ENCODE assay signal across 2 cellular contexts in genomic region chr6:128282956-128283355, GRCh38.
TF ChIP-seq lines count a peak whose summit lies in the region.

No MANE protein-coding gene starts in this region.

TF ChIP-seq in IMR-90, 13 proteins besides CTCF, POLR2A, EP300 and RAD21:
- TF ChIP-seq RFX5 (IDR thresholded peaks at IDR 0.05; ENCODE audit: low read depth, low read length) (no peak), ELK1 (IDR thresholded peaks at IDR 0.05; ENCODE audit: borderline replicate concordance, low read depth, low read length) (no peak), CEBPB (IDR thresholded peaks at IDR 0.05; ENCODE audit: low read depth, low read length) (no peak), RCOR1 (IDR thresholded peaks at IDR 0.05; ENCODE audit: insufficient replicate concordance, low read length) (no peak), BHLHE40 (IDR thresholded peaks at IDR 0.05; ENCODE audit: low read depth, low read length) (no peak), USF2 (IDR thresholded peaks at IDR 0.05; ENCODE audit: low read depth, low read length) (no peak), MXI1 (IDR thresholded peaks at IDR 0.05; ENCODE audit: borderline replicate concordance, low read depth, low read length) (no peak), NFE2L2 (IDR thresholded peaks at IDR 0.05; ENCODE audit: low read depth, low read length) (no peak), SMC3 (IDR thresholded peaks at IDR 0.05; ENCODE audit: low read depth, low read length) (no peak), FOS (IDR thresholded peaks at IDR 0.05; ENCODE audit: low read depth, low read length) (no peak), MAFK (IDR thresholded peaks at IDR 0.05; ENCODE audit: low read depth, low read length) (no peak), MAZ (IDR thresholded peaks at IDR 0.05; ENCODE audit: borderline replicate concordance, low read depth, low read length) (no peak), CHD1 (IDR thresholded peaks at IDR 0.05; ENCODE audit: low read depth, low read length) (no peak)

TF ChIP-seq in WTC11, 78 proteins besides CTCF, POLR2A, EP300 and RAD21:
- TF ChIP-seq ZNF317 (CRISPR knock-in tag; IDR thresholded peaks at IDR 0.05; ENCODE audit: borderline replicate concordance, low read depth) (no peak), ATF2 (CRISPR knock-in tag; IDR thresholded peaks at IDR 0.05; ENCODE audit: borderline replicate concordance, low read depth) (no peak), PREB (CRISPR knock-in tag; IDR thresholded peaks at IDR 0.05; ENCODE audit: borderline replicate concordance) (no peak), TEAD4 (CRISPR knock-in tag; IDR thresholded peaks at IDR 0.05) (no peak), CBFB (CRISPR knock-in tag; IDR thresholded peaks at IDR 0.05; ENCODE audit: low read depth) (no peak), ELF4 (CRISPR knock-in tag; IDR thresholded peaks at IDR 0.05; ENCODE audit: low read depth) (no peak), NR2C2 (CRISPR knock-in tag; IDR thresholded peaks at IDR 0.05) (no peak), RORB (CRISPR knock-in tag; IDR thresholded peaks at IDR 0.05) (no peak), NR3C1 (CRISPR knock-in tag; conservative IDR thresholded peaks at IDR 0.05; ENCODE audit: low read depth) (no peak), KAT7 (CRISPR knock-in tag; IDR thresholded peaks at IDR 0.05; ENCODE audit: borderline replicate concordance) (no peak), SP1 (CRISPR knock-in tag; conservative IDR thresholded peaks at IDR 0.05) (no peak)
